Comparison of ENCODE assay signal across 1 cellular context in the genomic region with DNA sequence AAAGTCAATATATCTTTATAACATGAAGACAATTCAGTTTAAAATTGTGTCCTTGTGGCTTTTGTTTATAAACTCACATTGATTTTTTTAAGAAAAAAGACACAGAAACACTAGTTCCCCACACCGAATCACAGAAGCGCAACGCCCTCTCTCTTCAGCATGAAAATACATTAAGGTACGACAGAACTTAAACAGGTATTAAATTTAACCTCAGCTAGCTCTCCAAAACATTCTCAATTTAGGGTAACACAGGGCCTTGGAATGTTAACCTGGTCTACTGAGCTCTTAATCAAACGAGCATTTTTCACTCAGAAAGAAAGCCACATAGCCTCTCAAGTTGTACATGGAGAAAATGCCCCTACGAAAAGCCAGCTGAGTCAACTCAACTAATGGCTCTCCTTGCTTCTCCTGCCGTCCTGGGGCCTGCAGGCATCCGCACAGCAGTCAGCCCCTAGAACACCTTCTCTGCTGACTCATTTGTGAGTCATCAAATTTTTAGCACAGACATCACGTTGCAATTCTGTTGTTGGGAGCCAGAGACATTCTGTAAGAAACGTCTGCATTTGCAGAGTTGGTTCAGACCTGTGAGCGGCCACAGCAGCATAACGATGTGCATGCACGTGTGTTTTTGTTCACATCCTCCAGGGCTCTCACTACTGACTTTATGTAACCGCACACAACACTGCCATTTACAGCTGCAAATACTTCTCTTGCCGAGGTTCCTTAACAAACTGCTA.
A peak's percentile ranks its signal among the peaks of the same experiment; 100 is the strongest.
TF ChIP-seq lines count a peak whose summit lies in the region.

No MANE protein-coding gene starts in this region.

TF ChIP-seq in K562, 482 proteins besides CTCF, POLR2A, EP300 and RAD21 (continued from another document and continues in another):
- TF ChIP-seq, protein P1, sequence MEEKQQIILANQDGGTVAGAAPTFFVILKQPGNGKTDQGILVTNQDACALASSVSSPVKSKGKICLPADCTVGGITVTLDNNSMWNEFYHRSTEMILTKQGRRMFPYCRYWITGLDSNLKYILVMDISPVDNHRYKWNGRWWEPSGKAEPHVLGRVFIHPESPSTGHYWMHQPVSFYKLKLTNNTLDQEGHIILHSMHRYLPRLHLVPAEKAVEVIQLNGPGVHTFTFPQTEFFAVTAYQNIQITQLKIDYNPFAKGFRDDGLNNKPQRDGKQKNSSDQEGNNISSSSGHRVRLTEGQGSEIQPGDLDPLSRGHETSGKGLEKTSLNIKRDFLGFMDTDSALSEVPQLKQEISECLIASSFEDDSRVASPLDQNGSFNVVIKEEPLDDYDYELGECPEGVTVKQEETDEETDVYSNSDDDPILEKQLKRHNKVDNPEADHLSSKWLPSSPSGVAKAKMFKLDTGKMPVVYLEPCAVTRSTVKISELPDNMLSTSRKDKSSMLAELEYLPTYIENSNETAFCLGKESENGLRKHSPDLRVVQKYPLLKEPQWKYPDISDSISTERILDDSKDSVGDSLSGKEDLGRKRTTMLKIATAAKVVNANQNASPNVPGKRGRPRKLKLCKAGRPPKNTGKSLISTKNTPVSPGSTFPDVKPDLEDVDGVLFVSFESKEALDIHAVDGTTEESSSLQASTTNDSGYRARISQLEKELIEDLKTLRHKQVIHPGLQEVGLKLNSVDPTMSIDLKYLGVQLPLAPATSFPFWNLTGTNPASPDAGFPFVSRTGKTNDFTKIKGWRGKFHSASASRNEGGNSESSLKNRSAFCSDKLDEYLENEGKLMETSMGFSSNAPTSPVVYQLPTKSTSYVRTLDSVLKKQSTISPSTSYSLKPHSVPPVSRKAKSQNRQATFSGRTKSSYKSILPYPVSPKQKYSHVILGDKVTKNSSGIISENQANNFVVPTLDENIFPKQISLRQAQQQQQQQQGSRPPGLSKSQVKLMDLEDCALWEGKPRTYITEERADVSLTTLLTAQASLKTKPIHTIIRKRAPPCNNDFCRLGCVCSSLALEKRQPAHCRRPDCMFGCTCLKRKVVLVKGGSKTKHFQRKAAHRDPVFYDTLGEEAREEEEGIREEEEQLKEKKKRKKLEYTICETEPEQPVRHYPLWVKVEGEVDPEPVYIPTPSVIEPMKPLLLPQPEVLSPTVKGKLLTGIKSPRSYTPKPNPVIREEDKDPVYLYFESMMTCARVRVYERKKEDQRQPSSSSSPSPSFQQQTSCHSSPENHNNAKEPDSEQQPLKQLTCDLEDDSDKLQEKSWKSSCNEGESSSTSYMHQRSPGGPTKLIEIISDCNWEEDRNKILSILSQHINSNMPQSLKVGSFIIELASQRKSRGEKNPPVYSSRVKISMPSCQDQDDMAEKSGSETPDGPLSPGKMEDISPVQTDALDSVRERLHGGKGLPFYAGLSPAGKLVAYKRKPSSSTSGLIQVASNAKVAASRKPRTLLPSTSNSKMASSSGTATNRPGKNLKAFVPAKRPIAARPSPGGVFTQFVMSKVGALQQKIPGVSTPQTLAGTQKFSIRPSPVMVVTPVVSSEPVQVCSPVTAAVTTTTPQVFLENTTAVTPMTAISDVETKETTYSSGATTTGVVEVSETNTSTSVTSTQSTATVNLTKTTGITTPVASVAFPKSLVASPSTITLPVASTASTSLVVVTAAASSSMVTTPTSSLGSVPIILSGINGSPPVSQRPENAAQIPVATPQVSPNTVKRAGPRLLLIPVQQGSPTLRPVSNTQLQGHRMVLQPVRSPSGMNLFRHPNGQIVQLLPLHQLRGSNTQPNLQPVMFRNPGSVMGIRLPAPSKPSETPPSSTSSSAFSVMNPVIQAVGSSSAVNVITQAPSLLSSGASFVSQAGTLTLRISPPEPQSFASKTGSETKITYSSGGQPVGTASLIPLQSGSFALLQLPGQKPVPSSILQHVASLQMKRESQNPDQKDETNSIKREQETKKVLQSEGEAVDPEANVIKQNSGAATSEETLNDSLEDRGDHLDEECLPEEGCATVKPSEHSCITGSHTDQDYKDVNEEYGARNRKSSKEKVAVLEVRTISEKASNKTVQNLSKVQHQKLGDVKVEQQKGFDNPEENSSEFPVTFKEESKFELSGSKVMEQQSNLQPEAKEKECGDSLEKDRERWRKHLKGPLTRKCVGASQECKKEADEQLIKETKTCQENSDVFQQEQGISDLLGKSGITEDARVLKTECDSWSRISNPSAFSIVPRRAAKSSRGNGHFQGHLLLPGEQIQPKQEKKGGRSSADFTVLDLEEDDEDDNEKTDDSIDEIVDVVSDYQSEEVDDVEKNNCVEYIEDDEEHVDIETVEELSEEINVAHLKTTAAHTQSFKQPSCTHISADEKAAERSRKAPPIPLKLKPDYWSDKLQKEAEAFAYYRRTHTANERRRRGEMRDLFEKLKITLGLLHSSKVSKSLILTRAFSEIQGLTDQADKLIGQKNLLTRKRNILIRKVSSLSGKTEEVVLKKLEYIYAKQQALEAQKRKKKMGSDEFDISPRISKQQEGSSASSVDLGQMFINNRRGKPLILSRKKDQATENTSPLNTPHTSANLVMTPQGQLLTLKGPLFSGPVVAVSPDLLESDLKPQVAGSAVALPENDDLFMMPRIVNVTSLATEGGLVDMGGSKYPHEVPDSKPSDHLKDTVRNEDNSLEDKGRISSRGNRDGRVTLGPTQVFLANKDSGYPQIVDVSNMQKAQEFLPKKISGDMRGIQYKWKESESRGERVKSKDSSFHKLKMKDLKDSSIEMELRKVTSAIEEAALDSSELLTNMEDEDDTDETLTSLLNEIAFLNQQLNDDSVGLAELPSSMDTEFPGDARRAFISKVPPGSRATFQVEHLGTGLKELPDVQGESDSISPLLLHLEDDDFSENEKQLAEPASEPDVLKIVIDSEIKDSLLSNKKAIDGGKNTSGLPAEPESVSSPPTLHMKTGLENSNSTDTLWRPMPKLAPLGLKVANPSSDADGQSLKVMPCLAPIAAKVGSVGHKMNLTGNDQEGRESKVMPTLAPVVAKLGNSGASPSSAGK (IDR thresholded peaks at IDR 0.05) = peak; percentile 86
- TF ChIP-seq ZNF347 (CRISPR knock-in tag; IDR thresholded peaks at IDR 0.05; ENCODE audit: low read depth) = no peak
- peak; percentile 14; the same call in 1 of the 2 replicates for TF ChIP-seq ZNF311 (CRISPR knock-in tag; IDR thresholded peaks at IDR 0.05)
- peak; percentile 90 for TF ChIP-seq L3MBTL2 (IDR thresholded peaks at IDR 0.05)
- peak; percentile 72; the same call in 1 of the 2 replicates for TF ChIP-seq ZNF584 (CRISPR knock-in tag; IDR thresholded peaks at IDR 0.05; ENCODE audit: low read depth)
- TF ChIP-seq TOE1 (IDR thresholded peaks at IDR 0.05; ENCODE audit: borderline replicate concordance) = no peak
- TF ChIP-seq TOE1 (CRISPR knock-in tag; IDR thresholded peaks at IDR 0.05; ENCODE audit: borderline replicate concordance, low read depth) = no peak
- peak; percentile 76 for TF ChIP-seq CXXC5 (CRISPR knock-in tag; IDR thresholded peaks at IDR 0.05)
- TF ChIP-seq ZNF41 (CRISPR knock-in tag; conservative IDR thresholded peaks at IDR 0.05) = no peak
- TF ChIP-seq, protein P2, sequence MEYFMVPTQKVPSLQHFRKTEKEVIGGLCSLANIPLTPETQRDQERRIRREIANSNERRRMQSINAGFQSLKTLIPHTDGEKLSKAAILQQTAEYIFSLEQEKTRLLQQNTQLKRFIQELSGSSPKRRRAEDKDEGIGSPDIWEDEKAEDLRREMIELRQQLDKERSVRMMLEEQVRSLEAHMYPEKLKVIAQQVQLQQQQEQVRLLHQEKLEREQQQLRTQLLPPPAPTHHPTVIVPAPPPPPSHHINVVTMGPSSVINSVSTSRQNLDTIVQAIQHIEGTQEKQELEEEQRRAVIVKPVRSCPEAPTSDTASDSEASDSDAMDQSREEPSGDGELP (CRISPR knock-in tag; IDR thresholded peaks at IDR 0.05; ENCODE audit: borderline replicate concordance) = peak; percentile 83; the same call in 1 of the 2 replicates
- no peak for TF ChIP-seq CREB1 (IDR thresholded peaks at IDR 0.05)
- no peak for TF ChIP-seq CREB1 (CRISPR knock-in tag; IDR thresholded peaks at IDR 0.05)
- peak; percentile 95 for TF ChIP-seq MAFK (IDR thresholded peaks at IDR 0.05; ENCODE audit: low read length)
- TF ChIP-seq POLR2H (tag; IDR thresholded peaks at IDR 0.05; ENCODE audit: low read depth) = 0 out of 2 replicates have a peak, but pooled peaks have one; percentile 55
- TF ChIP-seq, protein P3, sequence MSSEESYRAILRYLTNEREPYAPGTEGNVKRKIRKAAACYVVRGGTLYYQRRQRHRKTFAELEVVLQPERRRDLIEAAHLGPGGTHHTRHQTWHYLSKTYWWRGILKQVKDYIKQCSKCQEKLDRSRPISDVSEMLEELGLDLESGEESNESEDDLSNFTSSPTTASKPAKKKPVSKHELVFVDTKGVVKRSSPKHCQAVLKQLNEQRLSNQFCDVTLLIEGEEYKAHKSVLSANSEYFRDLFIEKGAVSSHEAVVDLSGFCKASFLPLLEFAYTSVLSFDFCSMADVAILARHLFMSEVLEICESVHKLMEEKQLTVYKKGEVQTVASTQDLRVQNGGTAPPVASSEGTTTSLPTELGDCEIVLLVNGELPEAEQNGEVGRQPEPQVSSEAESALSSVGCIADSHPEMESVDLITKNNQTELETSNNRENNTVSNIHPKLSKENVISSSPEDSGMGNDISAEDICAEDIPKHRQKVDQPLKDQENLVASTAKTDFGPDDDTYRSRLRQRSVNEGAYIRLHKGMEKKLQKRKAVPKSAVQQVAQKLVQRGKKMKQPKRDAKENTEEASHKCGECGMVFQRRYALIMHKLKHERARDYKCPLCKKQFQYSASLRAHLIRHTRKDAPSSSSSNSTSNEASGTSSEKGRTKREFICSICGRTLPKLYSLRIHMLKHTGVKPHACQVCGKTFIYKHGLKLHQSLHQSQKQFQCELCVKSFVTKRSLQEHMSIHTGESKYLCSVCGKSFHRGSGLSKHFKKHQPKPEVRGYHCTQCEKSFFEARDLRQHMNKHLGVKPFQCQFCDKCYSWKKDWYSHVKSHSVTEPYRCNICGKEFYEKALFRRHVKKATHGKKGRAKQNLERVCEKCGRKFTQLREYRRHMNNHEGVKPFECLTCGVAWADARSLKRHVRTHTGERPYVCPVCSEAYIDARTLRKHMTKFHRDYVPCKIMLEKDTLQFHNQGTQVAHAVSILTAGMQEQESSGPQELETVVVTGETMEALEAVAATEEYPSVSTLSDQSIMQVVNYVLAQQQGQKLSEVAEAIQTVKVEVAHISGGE (CRISPR knock-in tag; IDR thresholded peaks at IDR 0.05) = peak in 1 of 3 experiments; percentile 57; a peak in 1 of 6 replicates
- peak; percentile 100 for TF ChIP-seq FOSL1 (tag; conservative IDR thresholded peaks at IDR 0.05)
- TF ChIP-seq, protein P4, sequence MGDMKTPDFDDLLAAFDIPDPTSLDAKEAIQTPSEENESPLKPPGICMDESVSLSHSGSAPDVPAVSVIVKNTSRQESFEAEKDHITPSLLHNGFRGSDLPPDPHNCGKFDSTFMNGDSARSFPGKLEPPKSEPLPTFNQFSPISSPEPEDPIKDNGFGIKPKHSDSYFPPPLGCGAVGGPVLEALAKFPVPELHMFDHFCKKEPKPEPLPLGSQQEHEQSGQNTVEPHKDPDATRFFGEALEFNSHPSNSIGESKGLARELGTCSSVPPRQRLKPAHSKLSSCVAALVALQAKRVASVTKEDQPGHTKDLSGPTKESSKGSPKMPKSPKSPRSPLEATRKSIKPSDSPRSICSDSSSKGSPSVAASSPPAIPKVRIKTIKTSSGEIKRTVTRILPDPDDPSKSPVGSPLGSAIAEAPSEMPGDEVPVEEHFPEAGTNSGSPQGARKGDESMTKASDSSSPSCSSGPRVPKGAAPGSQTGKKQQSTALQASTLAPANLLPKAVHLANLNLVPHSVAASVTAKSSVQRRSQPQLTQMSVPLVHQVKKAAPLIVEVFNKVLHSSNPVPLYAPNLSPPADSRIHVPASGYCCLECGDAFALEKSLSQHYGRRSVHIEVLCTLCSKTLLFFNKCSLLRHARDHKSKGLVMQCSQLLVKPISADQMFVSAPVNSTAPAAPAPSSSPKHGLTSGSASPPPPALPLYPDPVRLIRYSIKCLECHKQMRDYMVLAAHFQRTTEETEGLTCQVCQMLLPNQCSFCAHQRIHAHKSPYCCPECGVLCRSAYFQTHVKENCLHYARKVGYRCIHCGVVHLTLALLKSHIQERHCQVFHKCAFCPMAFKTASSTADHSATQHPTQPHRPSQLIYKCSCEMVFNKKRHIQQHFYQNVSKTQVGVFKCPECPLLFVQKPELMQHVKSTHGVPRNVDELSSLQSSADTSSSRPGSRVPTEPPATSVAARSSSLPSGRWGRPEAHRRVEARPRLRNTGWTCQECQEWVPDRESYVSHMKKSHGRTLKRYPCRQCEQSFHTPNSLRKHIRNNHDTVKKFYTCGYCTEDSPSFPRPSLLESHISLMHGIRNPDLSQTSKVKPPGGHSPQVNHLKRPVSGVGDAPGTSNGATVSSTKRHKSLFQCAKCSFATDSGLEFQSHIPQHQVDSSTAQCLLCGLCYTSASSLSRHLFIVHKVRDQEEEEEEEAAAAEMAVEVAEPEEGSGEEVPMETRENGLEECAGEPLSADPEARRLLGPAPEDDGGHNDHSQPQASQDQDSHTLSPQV (IDR thresholded peaks at IDR 0.05) = peak; percentile 87
- TF ChIP-seq NFE2 (IDR thresholded peaks at IDR 0.05; ENCODE audit: low read depth) = peak; percentile 94
- TF ChIP-seq CBFA2T3 (IDR thresholded peaks at IDR 0.05) = 0 out of 2 replicates have a peak, but pooled peaks have one; percentile 27
- TF ChIP-seq CTBP1 (IDR thresholded peaks at IDR 0.05; ENCODE audit: borderline replicate concordance) = peak; percentile 78
- TF ChIP-seq GTF2A2 (tag; IDR thresholded peaks at IDR 0.05) = 0 out of 2 replicates have a peak, but pooled peaks have one; percentile 44
- TF ChIP-seq, protein P5, sequence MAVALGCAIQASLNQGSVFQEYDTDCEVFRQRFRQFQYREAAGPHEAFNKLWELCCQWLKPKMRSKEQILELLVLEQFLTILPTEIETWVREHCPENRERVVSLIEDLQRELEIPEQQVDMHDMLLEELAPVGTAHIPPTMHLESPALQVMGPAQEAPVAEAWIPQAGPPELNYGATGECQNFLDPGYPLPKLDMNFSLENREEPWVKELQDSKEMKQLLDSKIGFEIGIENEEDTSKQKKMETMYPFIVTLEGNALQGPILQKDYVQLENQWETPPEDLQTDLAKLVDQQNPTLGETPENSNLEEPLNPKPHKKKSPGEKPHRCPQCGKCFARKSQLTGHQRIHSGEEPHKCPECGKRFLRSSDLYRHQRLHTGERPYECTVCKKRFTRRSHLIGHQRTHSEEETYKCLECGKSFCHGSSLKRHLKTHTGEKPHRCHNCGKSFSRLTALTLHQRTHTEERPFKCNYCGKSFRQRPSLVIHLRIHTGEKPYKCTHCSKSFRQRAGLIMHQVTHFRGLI (CRISPR knock-in tag; IDR thresholded peaks at IDR 0.05) = no peak
- TF ChIP-seq, protein P6, sequence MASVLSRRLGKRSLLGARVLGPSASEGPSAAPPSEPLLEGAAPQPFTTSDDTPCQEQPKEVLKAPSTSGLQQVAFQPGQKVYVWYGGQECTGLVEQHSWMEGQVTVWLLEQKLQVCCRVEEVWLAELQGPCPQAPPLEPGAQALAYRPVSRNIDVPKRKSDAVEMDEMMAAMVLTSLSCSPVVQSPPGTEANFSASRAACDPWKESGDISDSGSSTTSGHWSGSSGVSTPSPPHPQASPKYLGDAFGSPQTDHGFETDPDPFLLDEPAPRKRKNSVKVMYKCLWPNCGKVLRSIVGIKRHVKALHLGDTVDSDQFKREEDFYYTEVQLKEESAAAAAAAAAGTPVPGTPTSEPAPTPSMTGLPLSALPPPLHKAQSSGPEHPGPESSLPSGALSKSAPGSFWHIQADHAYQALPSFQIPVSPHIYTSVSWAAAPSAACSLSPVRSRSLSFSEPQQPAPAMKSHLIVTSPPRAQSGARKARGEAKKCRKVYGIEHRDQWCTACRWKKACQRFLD (CRISPR knock-in tag; IDR thresholded peaks at IDR 0.05) = peak; percentile 48; the same call in 1 of the 2 replicates
- TF ChIP-seq MAZ (CRISPR knock-in tag; conservative IDR thresholded peaks at IDR 0.05 in 1 of 2, IDR thresholded peaks at IDR 0.05 in 1 of 2) = no peak
- TF ChIP-seq, protein P7, sequence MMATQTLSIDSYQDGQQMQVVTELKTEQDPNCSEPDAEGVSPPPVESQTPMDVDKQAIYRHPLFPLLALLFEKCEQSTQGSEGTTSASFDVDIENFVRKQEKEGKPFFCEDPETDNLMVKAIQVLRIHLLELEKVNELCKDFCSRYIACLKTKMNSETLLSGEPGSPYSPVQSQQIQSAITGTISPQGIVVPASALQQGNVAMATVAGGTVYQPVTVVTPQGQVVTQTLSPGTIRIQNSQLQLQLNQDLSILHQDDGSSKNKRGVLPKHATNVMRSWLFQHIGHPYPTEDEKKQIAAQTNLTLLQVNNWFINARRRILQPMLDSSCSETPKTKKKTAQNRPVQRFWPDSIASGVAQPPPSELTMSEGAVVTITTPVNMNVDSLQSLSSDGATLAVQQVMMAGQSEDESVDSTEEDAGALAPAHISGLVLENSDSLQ (IDR thresholded peaks at IDR 0.05) = 0 out of 2 replicates have a peak, but pooled peaks have one; percentile 30
- peak; percentile 65; the same call in 1 of the 2 replicates for TF ChIP-seq LEF1 (IDR thresholded peaks at IDR 0.05)
